1 cellular context compared by ENCODE assay signal in genomic region chr17:13017623-13018462, GRCh38.
A peak's percentile ranks its signal among the peaks of the same experiment; 100 is the strongest.
TF ChIP-seq lines count a peak whose summit lies in the region.

ELAC2 (minus strand) TSS chr17:13018027; CDS start chr17:13017947, 80 bp downstream.

TF ChIP-seq in WTC11, 78 proteins besides CTCF, POLR2A, EP300 and RAD21 (continued from another document):
- peak; percentile 92; the same call in 1 of the 2 replicates for TF ChIP-seq ARID4B (CRISPR knock-in tag; IDR thresholded peaks at IDR 0.05; ENCODE audit: borderline replicate concordance)
- no peak for TF ChIP-seq SMAD3 (CRISPR knock-in tag; IDR thresholded peaks at IDR 0.05; ENCODE audit: borderline replicate concordance)
- TF ChIP-seq NFYB (CRISPR knock-in tag; conservative IDR thresholded peaks at IDR 0.05; ENCODE audit: low read depth) = peak; percentile 98
- TF ChIP-seq HMGXB4 (CRISPR knock-in tag; IDR thresholded peaks at IDR 0.05) = peak; percentile 85; the same call in 1 of the 2 replicates
- no peak for TF ChIP-seq MXD4 (CRISPR knock-in tag; IDR thresholded peaks at IDR 0.05; ENCODE audit: borderline replicate concordance)
